ENCODE assay signal across 32 cellular contexts in genomic region chr11:125290263-125290662, GRCh38.
"Had no signal": no experiment of that assay in that cellular context is flagged by ENCODE, and none has a peak within 500 bp of the region (broad histone marks: within the 10 kb centered on the region; RNA-seq: fewer than 3 reads in every experiment).

No MANE protein-coding gene starts in this region.

- FAIRE-seq: TTC549 had no signal

- H3K9ac ChIP-seq: KMS-11, SK-N-SH had no signal

- H3K36me3 Mint-ChIP-seq: activated CD4-positive, alpha-beta memory T cell treated with anti-CD3 and anti-CD28 coated beads for 36 hours; activated naive CD4-positive, alpha-beta T cell treated with anti-CD3 and anti-CD28 coated beads, Interleukin-2, amount 50 U/mL, for 72 hours; WTC11 had no signal

- H3K4me3 Mint-ChIP-seq: activated CD4-positive, alpha-beta memory T cell treated with anti-CD3 and anti-CD28 coated beads for 36 hours; activated CD4-positive, alpha-beta T cell treated with anti-CD3 and anti-CD28 coated beads for 36 hours; activated naive CD4-positive, alpha-beta T cell treated with anti-CD3 and anti-CD28 coated beads for 36 hours; activated T-cell treated with anti-CD3 and anti-CD28 coated beads, Interleukin-2, amount 50 U/mL, for 4 hours; activated T-helper 1 cell treated with anti-CD3 and anti-CD28 coated beads, Interleukin-12 subunit alpha, Interleukin-12 subunit beta, Interleukin-2, Interleukin-4 antibody, amounts not matched to agents 30 ng/mL and 10 ng/mL and 1 ng/mL, durations not matched to agents 14 hours and 24 hours and 36 hours; brain; T-helper 1 cell treated with Interleukin-12 subunit alpha and Interleukin-12 subunit beta and Interleukin-4 antibody, amounts not matched to agents 30 μg/mL and 1 μg/mL, for 36 hours; T-helper 2 cell treated with Interferon-gamma antibody and Interleukin-4, amounts not matched to agents 5 μg/mL and 100 μg/mL, for 36 hours; WTC11 had no signal

- H3K36me3 ChIP-seq: adrenal gland had no signal

- H3K27ac Mint-ChIP-seq: activated CD4-positive, alpha-beta memory T cell treated with anti-CD3 and anti-CD28 coated beads for 36 hours; activated CD4-positive, alpha-beta T cell treated with anti-CD3 and anti-CD28 coated beads for 36 hours; activated naive CD4-positive, alpha-beta T cell treated with anti-CD3 and anti-CD28 coated beads for 36 hours; activated naive CD4-positive, alpha-beta T cell treated with anti-CD3 and anti-CD28 coated beads, Interleukin-2, amount 50 U/mL, for 72 hours; activated T-helper 1 cell treated with anti-CD3 and anti-CD28 coated beads, Interleukin-12 subunit alpha, Interleukin-12 subunit beta, Interleukin-2, Interleukin-4 antibody, amounts not matched to agents 30 ng/mL and 10 ng/mL and 1 ng/mL, durations not matched to agents 14 hours and 24 hours and 36 hours; T-helper 1 cell treated with Interleukin-12 subunit alpha and Interleukin-12 subunit beta and Interleukin-4 antibody, amounts not matched to agents 30 μg/mL and 1 μg/mL, for 36 hours; T-helper 2 cell treated with Interferon-gamma antibody and Interleukin-4, amounts not matched to agents 5 μg/mL and 100 μg/mL, for 36 hours; WTC11 had no signal

- H3K4me2 ChIP-seq: KMS-11, SK-N-SH had no signal

- H3K4me3 ChIP-seq: adrenal gland, SJCRH30 had no signal

- ATAC-seq: activated CD4-positive, alpha-beta T cell treated with anti-CD3 and anti-CD28 coated beads for 36 hours; activated CD4-positive, CD25-positive, alpha-beta regulatory T cell treated with anti-CD3 and anti-CD28 coated beads, Interleukin-2, amount 50 U/mL, for 24 hours; activated naive CD4-positive, alpha-beta T cell treated with anti-CD3 and anti-CD28 coated beads, Interleukin-2, amount 50 U/mL, for 72 hours; activated T-cell treated with anti-CD3 and anti-CD28 coated beads, Interleukin-2, amount 50 U/mL, for 4 hours; WTC11 had no signal

- H3K4me1 Mint-ChIP-seq: activated CD4-positive, alpha-beta T cell treated with anti-CD3 and anti-CD28 coated beads for 36 hours had no signal

- H3K27ac ChIP-seq: adrenal gland, KMS-11, SJCRH30 had no signal

- H3K27me3 ChIP-seq: adrenal gland, SJCRH30 had no signal

- H3K4me1 ChIP-seq: adrenal gland had no signal

- DNase-seq: activated CD4-positive, alpha-beta memory T cell treated with anti-CD3 and anti-CD28 coated beads for 36 hours; activated CD4-positive, alpha-beta T cell treated with anti-CD3 and anti-CD28 coated beads for 36 hours; activated CD4-positive, alpha-beta T cell treated with anti-CD3 and anti-CD28 coated beads, Interleukin-2, amount 50 U/mL, for 1 hour; activated CD8-positive, alpha-beta memory T cell treated with anti-CD3 and anti-CD28 coated beads, Interleukin-2, amount 50 U/mL, for 4 hours; activated gamma-delta T cell treated with Interleukin-2 at 50 U/mL for 16 hours; activated naive CD4-positive, alpha-beta T cell treated with anti-CD3 and anti-CD28 coated beads for 36 hours; activated T-cell treated with anti-CD3 and anti-CD28 coated beads for 4 hours; activated T-cell treated with anti-CD3 and anti-CD28 coated beads, Interleukin-2, amount 50 U/mL, for 4 hours; adrenal gland; central memory CD4-positive, alpha-beta T cell; MM.1S; MV-4-11; NCI-H1436 treated with DMSO at 0.1 percent for 48 hours; NCI-H1694 treated with DMSO at 0.1 percent for 48 hours; NCI-H2029; NCI-H510A; NCI-H526; NCI-H748 treated with DMSO at 0.1 percent for 48 hours; NK-92 treated with Interleukin-12 subunit alpha and Interleukin-12 subunit beta, amount 100 ng/mL, for 24 hours; OCI-M1; Right ventricle myocardium superior; SJCRH30 had no signal

- H3K9me3 Mint-ChIP-seq: activated CD4-positive, alpha-beta memory T cell treated with anti-CD3 and anti-CD28 coated beads for 36 hours; activated naive CD4-positive, alpha-beta T cell treated with anti-CD3 and anti-CD28 coated beads for 36 hours; activated naive CD4-positive, alpha-beta T cell treated with anti-CD3 and anti-CD28 coated beads, Interleukin-2, amount 50 U/mL, for 72 hours; activated T-cell treated with anti-CD3 and anti-CD28 coated beads, Interleukin-2, amount 50 U/mL, for 4 hours; activated T-helper 1 cell treated with anti-CD3 and anti-CD28 coated beads, Interleukin-12 subunit alpha, Interleukin-12 subunit beta, Interleukin-2, Interleukin-4 antibody, amounts not matched to agents 30 ng/mL and 10 ng/mL and 1 ng/mL, durations not matched to agents 14 hours and 24 hours and 36 hours; brain; T-helper 1 cell treated with Interleukin-12 subunit alpha and Interleukin-12 subunit beta and Interleukin-4 antibody, amounts not matched to agents 30 μg/mL and 1 μg/mL, for 36 hours; T-helper 2 cell treated with Interferon-gamma antibody and Interleukin-4, amounts not matched to agents 5 μg/mL and 100 μg/mL, for 36 hours; WTC11 had no signal

- H3K9me3 ChIP-seq: adrenal gland, SJCRH30, SK-N-SH had no signal
